Comparison of ENCODE assay signal across 30 cellular contexts in the genomic region with DNA sequence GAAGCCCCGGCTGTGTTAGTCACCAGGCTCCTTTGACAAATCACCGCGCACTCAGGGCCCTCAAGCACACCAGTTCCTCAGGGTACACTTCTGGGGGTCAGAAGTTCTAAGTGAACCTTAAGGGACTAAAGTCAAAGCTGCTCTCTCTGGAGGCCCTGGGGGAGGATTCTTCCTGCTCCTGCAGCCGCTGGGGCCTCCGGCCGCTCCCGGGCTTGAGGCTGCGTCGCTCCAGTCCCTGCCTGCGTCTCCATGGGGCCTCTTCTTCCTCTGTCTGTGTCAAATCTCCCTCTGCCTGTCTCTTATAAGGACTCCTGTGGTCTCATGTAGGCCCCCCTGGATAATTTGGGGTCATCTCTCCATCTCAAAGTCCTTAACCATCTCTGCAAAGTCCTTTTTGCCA. TPM values are rescaled to one million over a fixed set of nuclear protein-coding genes. Genes with fewer than 3 reads are reported as not detected.
"Had no signal": no experiment of that assay in that cellular context is flagged by ENCODE, and none has a peak within 500 bp of the region (broad histone marks: within the 10 kb centered on the region; RNA-seq: fewer than 3 reads in every experiment).

No MANE protein-coding gene starts in this region.

- H3K9me3 ChIP-seq: breast epithelium, right lobe of liver, thyroid gland, upper lobe of left lung had no signal

- ATAC-seq: activated naive CD8-positive, alpha-beta T cell treated with anti-CD3 and anti-CD28 coated beads, Interleukin-2, amount 50 U/mL, for 24 hours; left lobe of liver; natural killer cell had no signal

- H3K27ac ChIP-seq: breast epithelium, neural progenitor cell, right lobe of liver, skin epidermis, thyroid gland, upper lobe of left lung had no signal

- DNase-seq: activated CD4-positive, alpha-beta memory T cell treated with anti-CD3 and anti-CD28 coated beads, Interleukin-2, amount 10 ng/mL, durations not matched to agents 7 days and 5 days; activated CD4-positive, alpha-beta T cell treated with anti-CD3 and anti-CD28 coated beads, Interleukin-2, amount 10 ng/mL, durations not matched to agents 24 days and 14 days; activated CD4-positive, CD25-positive, alpha-beta regulatory T cell treated with anti-CD3 and anti-CD28 coated beads, Interleukin-2, amount 50 U/mL, for 72 hours; activated CD8-positive, alpha-beta memory T cell treated with anti-CD3 and anti-CD28 coated beads, Interleukin-2, amount 50 U/mL, for 48 hours; activated naive CD8-positive, alpha-beta T cell treated with anti-CD3 and anti-CD28 coated beads, Interleukin-2, amount 50 U/mL, for 24 hours; activated T-cell treated with anti-CD3 and anti-CD28 coated beads, Interleukin-2, amount 50 U/mL, for 24 hours; central memory CD4-positive, alpha-beta T cell; head of caudate nucleus; mesendoderm; natural killer cell; posterior cingulate gyrus; right lobe of liver; stimulated activated CD4-positive, alpha-beta T cell treated with anti-CD3 and anti-CD28 coated beads, Interleukin-12 subunit alpha, Interleukin-12 subunit beta, amount 100 ng/mL, for 4 hours; stimulated activated CD4-positive, alpha-beta T cell treated with anti-CD3 and anti-CD28 coated beads, Interleukin-4, amount 100 ng/mL, for 1 hour; stimulated activated naive CD8-positive, alpha-beta T cell treated with anti-CD3 and anti-CD28 coated beads, Interleukin-15, amount 100 ng/mL, for 72 hours; substantia nigra; T-helper 9 cell; thyroid gland; WERI-Rb-1 had no signal

- H3K27me3 ChIP-seq: right lobe of liver, thyroid gland, upper lobe of left lung had no signal

- H3K4me2 ChIP-seq: neural progenitor cell had no signal

- H3K4me1 ChIP-seq: breast epithelium, right lobe of liver had no signal

- H3K36me3 ChIP-seq: breast epithelium, neural progenitor cell, right lobe of liver, thyroid gland, upper lobe of left lung, WERI-Rb-1 had no signal

- H3K4me3 ChIP-seq: breast epithelium, lung, neural progenitor cell, right lobe of liver, skin epidermis, thyroid gland, upper lobe of left lung had no signal

- H2AFZ ChIP-seq: neural progenitor cell had no signal

RNA-seq across cellular contexts. Expression of a gene that starts 18.1 kb away (rescaled TPM):
- total RNA-seq: activated CD4-positive, alpha-beta memory T cell treated with anti-CD3 and anti-CD28 coated beads, Interleukin-2, amount 10 ng/mL, durations not matched to agents 7 days and 5 days; activated CD4-positive, alpha-beta T cell treated with anti-CD3 and anti-CD28 coated beads, Interleukin-2, amount 10 ng/mL, durations not matched to agents 24 days and 14 days; endothelial cell of umbilical vein; fibroblast of villous mesenchyme; kidney epithelial cell; mononuclear cell; natural killer cell; osteoblast had no signal
- polyA plus RNA-seq: endothelial cell of umbilical vein had no signal
